ENCODE assay signal across 1 cellular context in genomic region chr3:192571197-192571791, GRCh38.
TF ChIP-seq lines count a peak whose summit lies in the region.

No MANE protein-coding gene starts in this region.

TF ChIP-seq in GM12878, 131 proteins besides CTCF, POLR2A, EP300 and RAD21 (continued from another document):
- no peak for TF ChIP-seq E2F8 (IDR thresholded peaks at IDR 0.05; ENCODE audit: low read depth, partially characterized antibody)
- no peak for TF ChIP-seq SIN3A (IDR thresholded peaks at IDR 0.05; ENCODE audit: low read depth, low read length)
